ENCODE assay signal across 1 cellular context in genomic region chr16:9125658-9126492, GRCh38.
TF ChIP-seq lines count a peak whose summit lies in the region.

No MANE protein-coding gene starts in this region.

TF ChIP-seq in SK-N-SH, 30 proteins besides CTCF, POLR2A, EP300 and RAD21:
- TF ChIP-seq IRF3 (IDR thresholded peaks at IDR 0.05; ENCODE audit: low read depth, low read length) (no peak), CHD2 (IDR thresholded peaks at IDR 0.05; ENCODE audit: low read length, partially characterized antibody) (no peak), MAX (IDR thresholded peaks at IDR 0.05; ENCODE audit: low read depth) (no peak), TEAD4 (IDR thresholded peaks at IDR 0.05; ENCODE audit: borderline replicate concordance, insufficient read depth) (no peak), RCOR1 (IDR thresholded peaks at IDR 0.05; ENCODE audit: low read length) (no peak), PBX3 (IDR thresholded peaks at IDR 0.05) (no peak), GABPA (IDR thresholded peaks at IDR 0.05; ENCODE audit: low read depth) (no peak), NFIC (IDR thresholded peaks at IDR 0.05; ENCODE audit: borderline replicate concordance) (no peak), RFX5 (IDR thresholded peaks at IDR 0.05; ENCODE audit: low read length) (no peak), JUND (IDR thresholded peaks at IDR 0.05) (no peak), FOXM1 (IDR thresholded peaks at IDR 0.05; ENCODE audit: low read depth) (no peak), RXRA (IDR thresholded peaks at IDR 0.05; ENCODE audit: borderline replicate concordance, low read depth) (no peak), USF1 (IDR thresholded peaks at IDR 0.05; ENCODE audit: borderline replicate concordance, low read depth) (no peak), EZH2phosphoT487 (IDR thresholded peaks at IDR 0.05; ENCODE audit: borderline replicate concordance, low read depth) (no peak), SMC3 (IDR thresholded peaks at IDR 0.05; ENCODE audit: low read depth, low read length) (no peak)
